In the genomic region with DNA sequence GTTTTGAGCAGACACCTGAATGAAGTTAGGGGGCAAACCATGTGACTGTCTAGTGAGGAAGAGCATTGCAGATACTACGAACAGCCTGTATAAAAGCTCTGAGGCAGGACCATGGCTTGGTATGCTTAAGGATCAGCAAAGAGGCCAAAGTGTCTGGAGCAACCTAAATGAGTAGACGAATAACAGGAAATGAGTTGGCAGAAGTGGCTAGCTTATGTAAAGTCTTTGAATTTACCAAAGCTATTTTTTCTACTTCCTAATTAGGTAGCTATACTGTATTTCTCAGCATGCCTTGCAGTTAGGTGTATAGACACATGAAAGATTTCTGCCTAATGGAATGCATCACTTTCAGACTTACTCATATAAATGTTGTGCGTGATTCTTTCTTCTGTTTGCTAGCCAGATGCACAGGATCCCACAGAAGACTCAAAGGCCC, we compare ENCODE assay signal across 9 cellular contexts. TPM values are rescaled to one million over a fixed set of nuclear protein-coding genes. Genes with fewer than 3 reads are reported as not detected.
A peak's percentile ranks its signal among the peaks of the same experiment; 100 is the strongest.
DNase-seq lines count a peak whose midpoint lies in the region; ATAC-seq and TF ChIP-seq lines count a peak whose summit lies in the region.
"Had no signal": no experiment of that assay in that cellular context is flagged by ENCODE, and none has a peak within 500 bp of the region (broad histone marks: within the 10 kb centered on the region; RNA-seq: fewer than 3 reads in every experiment).

No MANE protein-coding gene starts in this region.

- TF ChIP-seq CTCF in Caco-2 (IDR thresholded peaks at IDR 0.05; ENCODE audit: insufficient read depth in 1 of 2, low read depth in 1 of 2, low read length in 1 of 2, severe bottlenecking in 1 of 2, unreplicated experiment in 1 of 2): no peak
- TF ChIP-seq CTCF in mesothelial cell of epicardium (IDR thresholded peaks at IDR 0.05; ENCODE audit: unreplicated experiment): no peak
- TF ChIP-seq CTCF in hepatocyte (IDR thresholded peaks at IDR 0.05; ENCODE audit: poor library complexity): no peak

- H4K20me1 ChIP-seq in hepatocyte (ENCODE audit: insufficient read depth, poor library complexity, severe bottlenecking): no peaks in the 10 kb centered on the region

- POLR2A ChIA-PET in activated CD4-positive, alpha-beta memory T cell treated with anti-CD3 and anti-CD28 coated beads for 36 hours (lab: Charles Lee): interaction anchor here (0.8 to 3.5 kb wide), 7 partner anchors 9 to 57 kb away, joined by 3 to 20 read pairs (median 7); partner anchors contain the start of gene GPRIN3
- POLR2A ChIA-PET in Caco-2 (lab: Charles Lee): no interaction called here

- H3K79me2 ChIP-seq in hepatocyte: no peaks in the 10 kb centered on the region

- peak; percentile 46 for DNase-seq in ELR (ENCODE audit: low read depth)
- peak; percentile 41 for DNase-seq in activated CD4-positive, alpha-beta memory T cell treated with anti-CD3 and anti-CD28 coated beads for 36 hours
- peak; percentile 3 to 86 for DNase-seq in lung microvascular endothelial cell (ENCODE audit: low read depth in 2 of 2)
- no peak for DNase-seq in Caco-2
- DNase-seq in mesothelial cell of epicardium (ENCODE audit: low spot score in 2 of 2, unreplicated experiment in 2 of 2): no peak
- DNase-seq in hypothalamus (lab: John Stamatoyannopoulos, UW): no peak
- DNase-seq in hepatocyte (ENCODE audit: low spot score): no peak

- no peaks in the 10 kb centered on the region for H3K36me3 Mint-ChIP-seq in activated CD4-positive, alpha-beta memory T cell treated with anti-CD3 and anti-CD28 coated beads for 36 hours
- no peaks in the 10 kb centered on the region for H3K36me3 Mint-ChIP-seq in Caco-2 (ENCODE audit: insufficient read depth, unreplicated experiment)
- H3K36me3 Mint-ChIP-seq in mesothelial cell of epicardium: no peaks in the 10 kb centered on the region

- no peaks in the 10 kb centered on the region for H3K9me3 Mint-ChIP-seq in activated CD4-positive, alpha-beta memory T cell treated with anti-CD3 and anti-CD28 coated beads for 36 hours
- H3K9me3 Mint-ChIP-seq in Caco-2 (ENCODE audit: unreplicated experiment): no peaks in the 10 kb centered on the region
- H3K9me3 Mint-ChIP-seq in mesothelial cell of epicardium: no peaks in the 10 kb centered on the region

- H3K9me3 ChIP-seq in Caco-2 (no peaks in the 10 kb centered on the region), hepatocyte (ENCODE audit: low read depth) (no peaks in the 10 kb centered on the region)

- peaks cover 47% of the 10 kb centered on the region for H3K4me1 Mint-ChIP-seq in activated CD4-positive, alpha-beta memory T cell treated with anti-CD3 and anti-CD28 coated beads for 36 hours (ENCODE audit: low read depth)
- no peaks in the 10 kb centered on the region for H3K4me1 Mint-ChIP-seq in Caco-2 (ENCODE audit: low read depth, unreplicated experiment)
- H3K4me1 Mint-ChIP-seq in mesothelial cell of epicardium: no peaks in the 10 kb centered on the region

- H3K27ac ChIP-seq in hepatocyte: no peak overlapping the region

- BruUV-seq in Caco-2 (replicated peaks; lab: Mats Ljungman, UMichigan): no TSS peak

- peak overlapping the region; percentile 84 for H3K27ac Mint-ChIP-seq in activated CD4-positive, alpha-beta memory T cell treated with anti-CD3 and anti-CD28 coated beads for 36 hours
- H3K27ac Mint-ChIP-seq in Caco-2 (ENCODE audit: unreplicated experiment) (no peak overlapping the region), mesothelial cell of epicardium (no peak overlapping the region)

- H3K4me3 ChIP-seq in Caco-2 (ENCODE audit: low read depth, low read length): no peak overlapping the region
- H3K4me3 ChIP-seq in hepatocyte: no peak overlapping the region

- WGBS in hepatocyte (ENCODE audit: low lambda C conversion rate, missing lambda C conversion rate): 63% methylated on average over 3 of the region's 3 CpGs

- no peak overlapping the region for H2AFZ ChIP-seq in hepatocyte

- intact Hi-C loops in activated CD4-positive, alpha-beta memory T cell treated with anti-CD3 and anti-CD28 coated beads for 36 hours (cut with micrococcal nuclease): loop anchor here (1.0 to 2.0 kb wide), 3 partner anchors 9 to 50 kb away; no protein-coding TSS in a partner anchor
- intact Hi-C loops in Caco-2 (cut with micrococcal nuclease; ENCODE audit: unreplicated experiment): no loop called here

- no peaks in the 10 kb centered on the region for H3K27me3 ChIP-seq in Caco-2 (replicated peaks; ENCODE audit: control insufficient read depth, insufficient read depth, low read length)
- H3K27me3 ChIP-seq in hepatocyte: no peaks in the 10 kb centered on the region

- H3K4me3 Mint-ChIP-seq in activated CD4-positive, alpha-beta memory T cell treated with anti-CD3 and anti-CD28 coated beads for 36 hours: peak overlapping the region; percentile 33
- H3K4me3 Mint-ChIP-seq in Caco-2 (ENCODE audit: unreplicated experiment): no peak overlapping the region
- H3K4me3 Mint-ChIP-seq in mesothelial cell of epicardium: no peak overlapping the region

- H3K27me3 Mint-ChIP-seq in activated CD4-positive, alpha-beta memory T cell treated with anti-CD3 and anti-CD28 coated beads for 36 hours: no peaks in the 10 kb centered on the region
- H3K27me3 Mint-ChIP-seq in Caco-2 (ENCODE audit: insufficient read depth, unreplicated experiment) (peaks cover 6% of the 10 kb centered on the region), mesothelial cell of epicardium (ENCODE audit: low read depth) (no peaks in the 10 kb centered on the region)

- H3K36me3 ChIP-seq in Caco-2 (ENCODE audit: control insufficient read depth, insufficient read depth, low read length) (no peaks in the 10 kb centered on the region), hepatocyte (replicated peaks; ENCODE audit: insufficient read depth, low read depth) (no peaks in the 10 kb centered on the region)

- H3K4me1 ChIP-seq in Caco-2: no peaks in the 10 kb centered on the region
- H3K4me1 ChIP-seq in hepatocyte (ENCODE audit: insufficient read depth): no peaks in the 10 kb centered on the region

- peak; percentile 52 for ATAC-seq in HG03565 (IDR thresholded peaks at IDR 0.05; ENCODE audit: unreplicated experiment)

- H3K9me2 ChIP-seq in hepatocyte (replicated peaks; ENCODE audit: insufficient read depth): no peaks in the 10 kb centered on the region

- CTCF ChIA-PET in activated CD4-positive, alpha-beta memory T cell treated with anti-CD3 and anti-CD28 coated beads for 36 hours (lab: Charles Lee): interaction anchor here (0.8 to 2.9 kb wide), 7 partner anchors 9 to 193 kb away, joined by 3 to 15 read pairs (median 3); partner anchors contain the start of gene GPRIN3
- CTCF ChIA-PET in Caco-2 (lab: Charles Lee): no interaction called here

- no peak overlapping the region for H3K4me2 ChIP-seq in hepatocyte

RNA-seq across cellular contexts. Expression of gene GPRIN3, which starts 9.3 kb away (rescaled TPM):
- total RNA-seq in activated CD4-positive, alpha-beta memory T cell treated with anti-CD3 and anti-CD28 coated beads for 36 hours: 10 to 100 TPM; 20.0 to 22.7 TPM
- total RNA-seq in lung microvascular endothelial cell (0.40 and 0.65 TPM in 2 replicates), Caco-2 (2022) (0.02 and 0.05 TPM in 2 replicates), mesothelial cell of epicardium (1.4 to 1.6 TPM (median 1.5 TPM) in 3 replicates), hepatocyte (2.6 and 3.0 TPM in 2 replicates)
- 0.60 and 0.64 TPM in 2 replicates for polyA plus RNA-seq in hepatocyte
- polyA plus RNA-seq: keratinocyte had no signal

Comparison
In these comparisons a context has a peak if more than half of its experiments do, and no peak if none do; other contexts are left out.
1. DNase-seq: peak in ELR (single experiment), activated CD4-positive, alpha-beta memory T cell treated with anti-CD3 and anti-CD28 coated beads for 36 hours (single experiment) and lung microvascular endothelial cell (2 of 2); none in Caco-2 (0 of 2), mesothelial cell of epicardium (0 of 2), hypothalamus (0 of 51) and hepatocyte (single experiment).